ENCODE assay signal across 18 cellular contexts in genomic region chr18:48165104-48165866, GRCh38.
DNase-seq lines count a peak whose midpoint lies in the region; ATAC-seq and TF ChIP-seq lines count a peak whose summit lies in the region.
"Had no signal": no experiment of that assay in that cellular context is flagged by ENCODE, and none has a peak within 500 bp of the region (broad histone marks: within the 10 kb centered on the region; RNA-seq: fewer than 3 reads in every experiment).

No MANE protein-coding gene starts in this region.

- H4K20me1 ChIP-seq in BLaER1 = no peaks in the 10 kb centered on the region

- no peak overlapping the region for H3K27ac ChIP-seq in BLaER1

- no peak overlapping the region for H3K4me3 ChIP-seq in BLaER1

- peak; percentile 11 for ATAC-seq in left colon
- ATAC-seq in HG03469 (IDR thresholded peaks at IDR 0.05; ENCODE audit: unreplicated experiment) = no peak
- no peak for ATAC-seq in HG03196 (IDR thresholded peaks at IDR 0.05; ENCODE audit: unreplicated experiment)
- ATAC-seq: right cardiac atrium, Right ventricle myocardium inferior had no signal

- no peaks in the 10 kb centered on the region for H3K9me3 ChIP-seq in BLaER1
- H3K9me3 ChIP-seq: Caco-2 had no signal

- H3K9ac ChIP-seq in BLaER1 = no peak overlapping the region

- H3K27me3 ChIP-seq in BLaER1 = peaks cover 9% of the 10 kb centered on the region

- peak overlapping the region; percentile 11 for H3K4me2 ChIP-seq in BLaER1

- peak; percentile 68 for DNase-seq in KG1 (lab: John Stamatoyannopoulos, UW)
- DNase-seq in SKM-1 treated with dmso at 0.1 percent for 144 hours (lab: John Stamatoyannopoulos, UW; ENCODE audit: unreplicated experiment) = peak; percentile 86
- DNase-seq in left colon = peak in 1 of 2 donors; percentile 51
- no peak for DNase-seq in NCI-H128 (lab: John Stamatoyannopoulos, UW; ENCODE audit: unreplicated experiment)
- DNase-seq in erythroblast (lab: John Stamatoyannopoulos, UW) = no peak
- DNase-seq: activated CD4-positive, alpha-beta T cell treated with anti-CD3 and anti-CD28 coated beads for 48 hours; activated CD8-positive, alpha-beta memory T cell treated with anti-CD3 and anti-CD28 coated beads, Interleukin-2, amount 50 U/mL, for 4 hours; Caco-2; HCEC 1CT; NCI-H1105 treated with DMSO at 0.1 percent for 48 hours; NCI-H226; NK-92 treated with Interleukin-12 subunit alpha and Interleukin-12 subunit beta, amount 100 ng/mL, for 24 hours; right cardiac atrium; stimulated activated CD4-positive, alpha-beta T cell treated with anti-CD3 and anti-CD28 coated beads, Interleukin-1b, Interleukin-23, amount 100 ng/mL, for 48 hours had no signal

- H3K36me3 ChIP-seq in BLaER1 = no peaks in the 10 kb centered on the region

- TF ChIP-seq POLR2A in erythroblast (IDR thresholded peaks at IDR 0.05; ENCODE audit: low read length) = no peak

- intact Hi-C loops in left colon (cut with DNase I, micrococcal nuclease) = no loop called here

- H3K4me1 ChIP-seq in BLaER1 = peaks cover 38% of the 10 kb centered on the region
- H3K4me1 ChIP-seq: Caco-2 had no signal

Comparison
In these comparisons a context has a peak if more than half of its experiments do, and no peak if none do; other contexts are left out.
1. DNase-seq: peak in KG1 (single experiment) and SKM-1 treated with dmso at 0.1 percent for 144 hours (single experiment); none in NCI-H128 (single experiment) and erythroblast (0 of 2).